17 cellular contexts compared by ENCODE assay signal in the genomic region with DNA sequence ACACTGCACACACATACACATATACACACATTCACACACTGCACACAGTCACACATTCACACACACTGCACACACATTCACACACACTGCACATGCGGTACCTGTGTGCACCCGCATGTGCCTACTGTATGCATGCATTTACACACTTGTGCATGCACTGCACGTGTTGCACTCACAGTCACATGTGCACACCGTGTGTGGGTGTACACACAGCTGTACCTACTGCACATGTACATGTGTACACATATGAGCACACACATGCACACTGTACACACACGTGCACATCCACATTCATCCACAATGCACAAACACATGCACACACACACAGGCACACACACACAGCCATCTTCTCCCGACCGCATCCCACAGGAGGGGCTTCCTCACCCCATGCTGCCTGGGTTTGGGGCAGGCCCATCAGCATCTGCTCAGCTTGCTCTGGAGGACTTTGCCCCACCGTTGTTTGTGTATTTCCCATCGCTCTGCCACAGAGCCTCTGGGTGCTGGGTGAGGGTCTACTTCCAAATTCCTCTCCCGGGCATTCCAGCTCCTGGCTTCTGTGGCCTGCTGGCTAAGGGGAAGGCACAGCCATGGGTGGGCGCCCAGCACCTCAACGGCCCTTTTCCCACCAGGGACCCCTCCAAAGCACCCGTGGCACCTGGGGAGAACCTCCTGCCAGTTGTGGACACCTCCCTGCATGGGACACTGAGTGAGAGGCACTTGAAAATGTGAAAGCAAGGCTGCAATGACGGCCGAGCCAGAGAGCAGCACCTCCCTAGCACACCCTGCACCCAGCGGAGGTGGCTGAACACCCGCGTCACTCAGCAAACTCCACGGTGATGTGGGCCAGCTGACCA.
A peak's percentile ranks its signal among the peaks of the same experiment; 100 is the strongest.
DNase-seq lines count a peak whose midpoint lies in the region; ATAC-seq, FAIRE-seq and TF ChIP-seq lines count a peak whose summit lies in the region.
"Had no signal": no experiment of that assay in that cellular context is flagged by ENCODE, and none has a peak within 500 bp of the region (broad histone marks: within the 10 kb centered on the region; RNA-seq: fewer than 3 reads in every experiment).

No MANE protein-coding gene starts in this region.

- no peak overlapping the region for H4K91ac ChIP-seq in H1 (replicated peaks; ENCODE audit: insufficient read length, low read length)

- POLR2A ChIA-PET in H1 (lab: Charles Lee; ENCODE audit: partially characterized antibody), result no interaction called here
- POLR2A ChIA-PET in HepG2 (lab: Yijun Ruan, JAX), result interaction anchor here (0.9 to 1.8 kb wide), 3 partner anchors 9 to 103 kb away, joined by 4 to 12 read pairs (median 5); no protein-coding TSS in a partner anchor

- H3K18ac ChIP-seq in H1 (ENCODE audit: extremely low read depth, low read length), result no peak overlapping the region

- CTCF ChIA-PET in H1 (lab: Charles Lee; ENCODE audit: partially characterized antibody) (no interaction called here), HepG2 (lab: Yijun Ruan, JAX; ENCODE audit: low intra/inter-chr PET ratio, low total read pairs) (no interaction called here)

- no peaks in the 10 kb centered on the region for H3K27me3 Mint-ChIP-seq in CD14-positive monocyte (ENCODE audit: low read depth in 3 of 3)

- 92% methylated on average over 19 of the region's 19 CpGs; no CpG with 5 or more reads in 1 of the 2 experiments for WGBS in H1 (ENCODE audit: extremely low coverage in 1 of 2, insufficient coverage in 1 of 2, insufficient read length in 1 of 2, insufficient replicate concordance in 2 of 2, low coverage in 1 of 2, low lambda C conversion rate in 2 of 2, missing lambda C conversion rate in 1 of 2), 2 experiments
- WGBS in HepG2 (ENCODE audit: low lambda C conversion rate), result 29% methylated on average over 11 of the region's 19 CpGs

- H3K4me2 ChIP-seq in H1 (ENCODE audit: insufficient read depth in 1 of 2, low read depth in 2 of 2, low read length in 2 of 2) (no peak overlapping the region), HepG2 (ENCODE audit: low read depth, low read length) (peak overlapping the region; percentile 94), osteoblast (ENCODE audit: insufficient read depth, low read length) (no peak overlapping the region)
- H3K4me2 ChIP-seq: PC-9 had no signal

- no peak for FAIRE-seq in H1 (lab: Jason Lieb, UNC)
- peak; percentile 76 for FAIRE-seq in HepG2 (lab: Jason Lieb, UNC)

- H3K4me3 Mint-ChIP-seq in CD14-positive monocyte, result no peak overlapping the region

- intact Hi-C loops in CD14-positive monocyte (cut with micrococcal nuclease), result no loop called here
- intact Hi-C loops in HepG2 (cut with micrococcal nuclease; ENCODE audit: unreplicated experiment), result loop anchor here (1.0 kb wide), 1 partner anchor 28 kb away; no protein-coding TSS in a partner anchor

- H3K27ac ChIP-seq in H1 (ENCODE audit: low read depth, low read length), result no peak overlapping the region
- H3K27ac ChIP-seq in HepG2 (ENCODE audit: extremely low read length, insufficient read depth, low read length), result peak overlapping the region; percentile 91
- H3K27ac ChIP-seq in osteoblast (ENCODE audit: low read depth, low read length), result no peak overlapping the region
- H3K27ac ChIP-seq: C4-2B, PC-9 had no signal

- H3K9ac ChIP-seq in H1 (replicated peaks in 1 of 4; ENCODE audit: extremely low read depth in 1 of 4, low read depth in 3 of 4, low read length in 3 of 4) (no peak overlapping the region; a peak in 1 of 7 replicates), HepG2 (ENCODE audit: insufficient read depth, low read depth, low read length) (peak overlapping the region; percentile 61)

- H3K36me3 Mint-ChIP-seq in CD14-positive monocyte, result no peaks in the 10 kb centered on the region

- no peak overlapping the region for H2BK15ac ChIP-seq in H1 (ENCODE audit: low read length)

- H3K4ac ChIP-seq in H1 (replicated peaks; ENCODE audit: insufficient read length, low read depth, low read length), result no peak overlapping the region

- H2AFZ ChIP-seq in H1 (ENCODE audit: low read length) (no peak overlapping the region), HepG2 (ENCODE audit: low read length) (no peak overlapping the region), osteoblast (ENCODE audit: low read length) (no peak overlapping the region)
- H2AFZ ChIP-seq: PC-9 had no signal

- peaks cover 0 to 8% (median 0%) of the 10 kb centered on the region in 4 experiments; a peak in 1 of 8 replicates for H3K36me3 ChIP-seq in H1 (ENCODE audit: control insufficient read depth in 2 of 4, insufficient read depth in 4 of 4, low read length in 3 of 4)
- H3K36me3 ChIP-seq in HepG2 (replicated peaks in 1 of 2; ENCODE audit: control insufficient read depth in 1 of 2, insufficient read depth in 2 of 2, low read length in 2 of 2), result no peaks in the 10 kb centered on the region
- no peaks in the 10 kb centered on the region for H3K36me3 ChIP-seq in osteoblast (ENCODE audit: insufficient read depth, low read length)

- no peak overlapping the region for H3K56ac ChIP-seq in H1 (replicated peaks; ENCODE audit: insufficient read length, low read depth, low read length)

- TF ChIP-seq POLR2A in H1 (IDR thresholded peaks at IDR 0.05; ENCODE audit: control extremely low read depth in 1 of 2, low read depth in 2 of 2, low read length in 2 of 2) (no peak), HepG2 (IDR thresholded peaks at IDR 0.05; ENCODE audit: insufficient read depth in 1 of 2, low read depth in 2 of 2, low read length in 2 of 2) (no peak)

- H3K79me1 ChIP-seq in H1 (ENCODE audit: low read depth, low read length), result peaks cover 3% of the 10 kb centered on the region

- peaks cover 6 to 22% (median 11%) of the 10 kb centered on the region in 7 donors for H3K9me3 Mint-ChIP-seq in CD14-positive monocyte

- H4K20me1 ChIP-seq in H1 (replicated peaks in 1 of 2; ENCODE audit: control insufficient read depth in 1 of 2, insufficient read depth in 2 of 2, low read length in 2 of 2) (peaks cover 0 to 12% of the 10 kb centered on the region in 2 experiments), HepG2 (ENCODE audit: insufficient read depth, low read length) (peaks cover 6% of the 10 kb centered on the region; the same call in 1 of the 2 replicates), osteoblast (ENCODE audit: insufficient read depth, low read length) (no peaks in the 10 kb centered on the region)

- ATAC-seq in HepG2 (peak; percentile 70), HG03135 (IDR thresholded peaks at IDR 0.05; ENCODE audit: unreplicated experiment) (no peak)
- ATAC-seq: K562, Right ventricle myocardium inferior had no signal

- H3K4me1 Mint-ChIP-seq in CD14-positive monocyte, result no peaks in the 10 kb centered on the region

- no peak overlapping the region for H3K23ac ChIP-seq in H1 (ENCODE audit: insufficient read length)

- H3K23me2 ChIP-seq in H1 (ENCODE audit: low read depth, low read length), result peaks cover 12% of the 10 kb centered on the region

- TF ChIP-seq EP300 in H1 (IDR thresholded peaks at IDR 0.05; ENCODE audit: borderline replicate concordance in 1 of 2, low read depth in 2 of 2, low read length in 2 of 2) (no peak), HepG2 (IDR thresholded peaks at IDR 0.05; ENCODE audit: low read depth in 2 of 2, low read length in 2 of 2) (no peak), HepG2 (CRISPR knock-in tag; IDR thresholded peaks at IDR 0.05; ENCODE audit: borderline replicate concordance) (no peak)

- H3K27ac Mint-ChIP-seq in CD14-positive monocyte, result no peak overlapping the region

- TF ChIP-seq RAD21 in H1 (IDR thresholded peaks at IDR 0.05 in 1 of 2, conservative IDR thresholded peaks at IDR 0.05 in 1 of 2; ENCODE audit: low read depth in 2 of 2, low read length in 2 of 2), result no peak
- no peak for TF ChIP-seq RAD21 in HepG2 (CRISPR knock-in tag; IDR thresholded peaks at IDR 0.05)

- H3K14ac ChIP-seq in H1 (ENCODE audit: insufficient read length), result no peak overlapping the region

- 0 out of 2 replicates have a peak overlapping the region, but pooled peaks have one; percentile 26 for H2BK20ac ChIP-seq in H1 (ENCODE audit: low read length)

- no peak overlapping the region for H4K8ac ChIP-seq in H1 (ENCODE audit: extremely low read depth, insufficient read depth, low read length)

- H3K4me3 ChIP-seq in H1 (ENCODE audit: extremely low read depth in 1 of 4, insufficient read depth in 2 of 4, low read depth in 3 of 4, low read length in 4 of 4) (no peak overlapping the region), HepG2 (replicated peaks in 1 of 3; ENCODE audit: insufficient read depth in 1 of 3, low read depth in 2 of 3, low read length in 3 of 3) (peak overlapping the region; percentile 44 to 70 (median 68); a peak in 5 of 6 replicates), osteoblast (ENCODE audit: insufficient read depth, low read length) (no peak overlapping the region)
- H3K4me3 ChIP-seq: K562, PC-9 had no signal

- H3K4me1 ChIP-seq in H1 (replicated peaks in 1 of 4; ENCODE audit: control insufficient read depth in 3 of 4, insufficient read depth in 4 of 4, low read length in 3 of 4) (peaks cover 0 to 3% (median 0%) of the 10 kb centered on the region in 4 experiments; a peak in 1 of 7 replicates), HepG2 (ENCODE audit: insufficient read depth, low read length) (peaks cover 39% of the 10 kb centered on the region), osteoblast (ENCODE audit: insufficient read depth, low read length) (no peaks in the 10 kb centered on the region)

- H3K9me3 ChIP-seq in H1 (ENCODE audit: insufficient read depth in 2 of 2, low read depth in 1 of 2, low read length in 1 of 2) (peaks cover 29 to 73% of the 10 kb centered on the region in 2 experiments), HepG2 (ENCODE audit: low read length) (no peaks in the 10 kb centered on the region), osteoblast (ENCODE audit: low read depth, low read length) (peaks cover 2% of the 10 kb centered on the region)

- no peak overlapping the region for H4K5ac ChIP-seq in H1 (ENCODE audit: insufficient read length, low read depth, low read length)

- H3K27me3 ChIP-seq in H1 (replicated peaks in 1 of 4; ENCODE audit: control insufficient read depth in 3 of 4, extremely low read depth in 1 of 4, insufficient read depth in 3 of 4, low read length in 3 of 4) (no peaks in the 10 kb centered on the region), HepG2 (ENCODE audit: control insufficient read depth in 1 of 2, insufficient read depth in 2 of 2, low read length in 2 of 2) (no peaks in the 10 kb centered on the region), osteoblast (ENCODE audit: insufficient read depth, low read length) (no peaks in the 10 kb centered on the region)

- peak overlapping the region; percentile 71; the same call in 1 of the 2 replicates for H2BK12ac ChIP-seq in H1 (ENCODE audit: low read depth, low read length)

- no peak for TF ChIP-seq CTCF in CD14-positive monocyte (IDR thresholded peaks at IDR 0.05)
- TF ChIP-seq CTCF in H1 (IDR thresholded peaks at IDR 0.05; ENCODE audit: control extremely low read depth in 1 of 3, insufficient read depth in 1 of 3, low read depth in 1 of 3, low read length in 3 of 3), result no peak
- TF ChIP-seq CTCF in HepG2 (CRISPR knock-in tag; IDR thresholded peaks at IDR 0.05), result no peak
- no peak for TF ChIP-seq CTCF in osteoblast (IDR thresholded peaks at IDR 0.05; ENCODE audit: extremely low read depth, low read depth, low read length)

- H3K79me2 ChIP-seq in H1 (ENCODE audit: control insufficient read depth in 1 of 2, insufficient read depth in 2 of 2, low read length in 2 of 2) (peaks cover 0 to 9% of the 10 kb centered on the region in 2 experiments; a peak in 2 of 4 replicates), HepG2 (ENCODE audit: insufficient read depth, low read length) (no peaks in the 10 kb centered on the region), osteoblast (ENCODE audit: insufficient read depth, low read length) (no peaks in the 10 kb centered on the region)

- peak overlapping the region; percentile 37; the same call in 1 of the 2 replicates for H2BK5ac ChIP-seq in H1 (ENCODE audit: low read depth, low read length)

- in situ Hi-C loops in HepG2 (cut with HindIII; ENCODE audit: extremely low pct_ligation_motif_present, low pct_unique_long_range_greater_than_20kb), result no loop called here

- BruUV-seq in HepG2 (replicated peaks; lab: Mats Ljungman, UMichigan), result no TSS peak

- H2AK5ac ChIP-seq in H1 (ENCODE audit: low read depth, low read length), result peak overlapping the region; percentile 98; the same call in 1 of the 2 replicates

- H2BK120ac ChIP-seq in H1 (replicated peaks; ENCODE audit: low read depth, low read length), result no peak overlapping the region

- peak; percentile 33 for DNase-seq in CD14-positive monocyte (ENCODE audit: low spot score)
- DNase-seq in H1 (ENCODE audit: low read depth in 1 of 2, low spot score in 2 of 2), result no peak
- DNase-seq in HepG2 (ENCODE audit: low spot score), result peak; percentile 63
- peak; percentile 63 for DNase-seq in osteoblast (ENCODE audit: insufficient read length, low spot score, missing footprints)
- DNase-seq in DMS79 treated with DMSO at 0.1 percent for 48 hours (lab: John Stamatoyannopoulos, UW), result no peak
- DNase-seq in AG08395 (ENCODE audit: low spot score), result no peak
- no peak for DNase-seq in effector CD8-positive, alpha-beta T cell (lab: John Stamatoyannopoulos, UW)
- DNase-seq: COR-L47, DMS53, NCI-H146, NCI-H2107, NCI-H748 treated with DMSO at 0.1 percent for 48 hours, PC-9 had no signal

Comparison
In these comparisons a context has a peak if more than half of its experiments do, and no peak if none do; other contexts are left out.
1. DNase-seq: peak in CD14-positive monocyte (single experiment), HepG2 (single experiment) and osteoblast (single experiment); none in H1 (0 of 2), DMS79 treated with DMSO at 0.1 percent for 48 hours (single experiment), AG08395 (single experiment) and effector CD8-positive, alpha-beta T cell (single experiment).
2. H3K4me3 ChIP-seq: peak in HepG2 (3 of 3); none in H1 (0 of 4) and osteoblast (single experiment).